ENCODE assay signal across 8 cellular contexts in genomic region chr11:69915501-69916250, GRCh38.
DNase-seq lines count a peak whose midpoint lies in the region; ATAC-seq and TF ChIP-seq lines count a peak whose summit lies in the region.

No MANE protein-coding gene starts in this region.

- no peaks in the 10 kb centered on the region for H3K9me3 Mint-ChIP-seq in activated CD4-positive, alpha-beta memory T cell treated with anti-CD3 and anti-CD28 coated beads, Interleukin-2, amount 10 ng/mL, durations not matched to agents 7 days and 5 days
- no peaks in the 10 kb centered on the region for H3K9me3 Mint-ChIP-seq in neural crest cell

- intact Hi-C loops in upper lobe of right lung (cut with DNase I), result no loop called here

- POLR2A ChIA-PET in activated CD4-positive, alpha-beta memory T cell treated with anti-CD3 and anti-CD28 coated beads, Interleukin-2, amount 10 ng/mL, durations not matched to agents 7 days and 5 days (lab: Charles Lee), result no interaction called here

- H3K27me3 ChIP-seq in upper lobe of right lung, result peaks cover 6% of the 10 kb centered on the region

- H3K27ac ChIP-seq in upper lobe of right lung, result peak overlapping the region; percentile 74

- no peaks in the 10 kb centered on the region for H3K9me3 ChIP-seq in upper lobe of right lung

- H3K27ac Mint-ChIP-seq in activated CD4-positive, alpha-beta memory T cell treated with anti-CD3 and anti-CD28 coated beads, Interleukin-2, amount 10 ng/mL, durations not matched to agents 7 days and 5 days, result no peak overlapping the region
- no peak overlapping the region for H3K27ac Mint-ChIP-seq in neural crest cell (ENCODE audit: unreplicated experiment)

- TF ChIP-seq CTCF in fibroblast of the aortic adventitia (IDR thresholded peaks at IDR 0.05; ENCODE audit: insufficient read depth, low read length) (peak; percentile 76), neural crest cell (conservative IDR thresholded peaks at IDR 0.05) (peak; percentile 84), upper lobe of right lung (IDR thresholded peaks at IDR 0.05) (peak; percentile 82)

- H3K4me1 ChIP-seq in upper lobe of right lung, result peaks cover 27% of the 10 kb centered on the region

- H3K4me1 Mint-ChIP-seq in activated CD4-positive, alpha-beta memory T cell treated with anti-CD3 and anti-CD28 coated beads, Interleukin-2, amount 10 ng/mL, durations not matched to agents 7 days and 5 days, result no peaks in the 10 kb centered on the region
- H3K4me1 Mint-ChIP-seq in neural crest cell, result peaks cover 3% of the 10 kb centered on the region

- H3K4me3 ChIP-seq in fibroblast of the aortic adventitia (ENCODE audit: low read depth, low read length), result no peak overlapping the region
- no peak overlapping the region for H3K4me3 ChIP-seq in upper lobe of right lung

- CTCF ChIA-PET in activated CD4-positive, alpha-beta memory T cell treated with anti-CD3 and anti-CD28 coated beads, Interleukin-2, amount 10 ng/mL, durations not matched to agents 7 days and 5 days (lab: Charles Lee), result interaction anchor here (0.7 to 1.0 kb wide), 5 partner anchors 10 to 287 kb away, joined by 3 to 8 read pairs (median 3); no protein-coding TSS in a partner anchor

- no peaks in the 10 kb centered on the region for H3K36me3 Mint-ChIP-seq in activated CD4-positive, alpha-beta memory T cell treated with anti-CD3 and anti-CD28 coated beads, Interleukin-2, amount 10 ng/mL, durations not matched to agents 7 days and 5 days (ENCODE audit: low read depth)
- H3K36me3 Mint-ChIP-seq in neural crest cell (ENCODE audit: low read depth), result no peaks in the 10 kb centered on the region

- peak; percentile 62 for ATAC-seq in upper lobe of right lung

- no peaks in the 10 kb centered on the region for H3K36me3 ChIP-seq in upper lobe of right lung

- peak; percentile 73 for DNase-seq in activated effector memory CD4-positive, alpha-beta T cell treated with anti-CD3 and anti-CD28 coated beads, Interleukin-2, amount 50 U/mL, for 16 hours
- no peak for DNase-seq in activated effector memory CD4-positive, alpha-beta T cell treated with Interleukin-2 at 50 U/mL for 16 hours
- peak; percentile 12 for DNase-seq in NCI-H2029 treated with DMSO at 0.1 percent for 48 hours (lab: John Stamatoyannopoulos, UW)
- DNase-seq in activated CD4-positive, alpha-beta memory T cell treated with anti-CD3 and anti-CD28 coated beads, Interleukin-2, amount 10 ng/mL, durations not matched to agents 7 days and 5 days, result peak; percentile 59
- DNase-seq in fibroblast of the aortic adventitia (ENCODE audit: low read depth), result peak; percentile 72
- DNase-seq in neural crest cell (ENCODE audit: low read depth, low spot score), result peak; percentile 95
- DNase-seq in upper lobe of right lung, result peak; percentile 82
- DNase-seq in cortex of kidney (lab: John Stamatoyannopoulos, UW), result no peak

- no peak overlapping the region for H3K4me3 Mint-ChIP-seq in activated CD4-positive, alpha-beta memory T cell treated with anti-CD3 and anti-CD28 coated beads, Interleukin-2, amount 10 ng/mL, durations not matched to agents 7 days and 5 days
- no peak overlapping the region for H3K4me3 Mint-ChIP-seq in neural crest cell

- H3K27me3 Mint-ChIP-seq in activated CD4-positive, alpha-beta memory T cell treated with anti-CD3 and anti-CD28 coated beads, Interleukin-2, amount 10 ng/mL, durations not matched to agents 7 days and 5 days, result peaks cover 1% of the 10 kb centered on the region
- peaks cover 36% of the 10 kb centered on the region for H3K27me3 Mint-ChIP-seq in neural crest cell (ENCODE audit: low read depth)

Comparison
In these comparisons a context has a peak if more than half of its experiments do, and no peak if none do; other contexts are left out.
1. DNase-seq: peak in activated effector memory CD4-positive, alpha-beta T cell treated with anti-CD3 and anti-CD28 coated beads, Interleukin-2, amount 50 U/mL, for 16 hours (single experiment), NCI-H2029 treated with DMSO at 0.1 percent for 48 hours (single experiment), activated CD4-positive, alpha-beta memory T cell treated with anti-CD3 and anti-CD28 coated beads, Interleukin-2, amount 10 ng/mL, durations not matched to agents 7 days and 5 days (single experiment), fibroblast of the aortic adventitia (single experiment), neural crest cell (single experiment) and upper lobe of right lung (single experiment); none in activated effector memory CD4-positive, alpha-beta T cell treated with Interleukin-2 at 50 U/mL for 16 hours (single experiment) and cortex of kidney (single experiment).
2. Peak in every context shown above with its lines, with median percentiles within 50 percentile points of each other: CTCF ChIP-seq.